ENCODE assay signal across 26 cellular contexts in the genomic region with DNA sequence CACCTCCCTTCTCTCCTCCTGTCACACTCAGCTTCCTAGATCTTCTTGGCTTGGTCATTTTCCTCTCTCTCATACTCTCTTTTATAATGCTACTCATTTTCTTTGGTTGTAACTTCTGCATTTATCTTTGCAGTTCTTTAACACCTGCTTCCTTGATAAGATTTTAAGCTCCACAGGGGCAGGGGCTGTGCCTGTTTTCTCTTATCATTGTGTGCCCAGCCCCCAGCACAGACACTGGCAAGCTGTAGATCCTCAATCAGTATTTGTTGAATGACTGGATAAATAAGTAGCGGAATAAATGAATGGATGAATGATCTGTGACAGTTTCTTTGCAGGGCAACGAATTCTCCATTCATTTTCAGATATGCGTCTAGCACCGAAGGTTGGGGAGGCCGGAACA.
"Had no signal": no experiment of that assay in that cellular context is flagged by ENCODE, and none has a peak within 500 bp of the region (broad histone marks: within the 10 kb centered on the region; RNA-seq: fewer than 3 reads in every experiment).

No MANE protein-coding gene starts in this region.

- H3K4me1 ChIP-seq: adrenal gland, breast epithelium had no signal

- DNase-seq: activated B cell treated with CpG ODN at 0.5 μM for 24 hours; activated CD4-positive, alpha-beta T cell treated with anti-CD3 and anti-CD28 coated beads for 1 hour; activated CD4-positive, alpha-beta T cell treated with anti-CD3 and anti-CD28 coated beads, Interleukin-2, amount 10 ng/mL, durations not matched to agents 24 days and 14 days; activated CD4-positive, alpha-beta T cell treated with anti-CD3 and anti-CD28 coated beads, Interleukin-2, amount 50 U/mL, for 48 hours; activated CD8-positive, alpha-beta memory T cell treated with anti-CD3 and anti-CD28 coated beads, Interleukin-2, amount 10 ng/mL, durations not matched to agents 7 days and 5 days; activated naive CD4-positive, alpha-beta T cell treated with anti-CD3 and anti-CD28 coated beads, Interleukin-2, amount 50 U/mL, for 16 hours; activated naive CD8-positive, alpha-beta T cell treated with anti-CD3 and anti-CD28 coated beads, Interleukin-2, amount 10 ng/mL, durations not matched to agents 7 days and 5 days; activated T-cell treated with anti-CD3 and anti-CD28 coated beads, Interleukin-2, amount 50 U/mL, for 24 hours; anterior cingulate cortex; caudate nucleus; NCI-H1092; NCI-H1417; NCI-H1930; NCI-H2171; NCI-H2227 treated with DMSO at 0.1 percent for 48 hours; NCI-H446 treated with DMSO at 0.1 percent for 48 hours; NCI-H526 treated with DMSO at 0.1 percent for 48 hours; NCI-H82; RPMI8226; T-helper 1 cell had no signal

- H3K27ac ChIP-seq: adrenal gland, breast epithelium, KMS-11, SK-N-MC had no signal

- ATAC-seq: activated CD8-positive, alpha-beta memory T cell treated with anti-CD3 and anti-CD28 coated beads, Interleukin-2, amount 10 ng/mL, durations not matched to agents 7 days and 5 days; Panc1; Right ventricle myocardium inferior had no signal

- H3K4me2 ChIP-seq: KMS-11 had no signal

- H3K9me3 ChIP-seq: adrenal gland, breast epithelium had no signal

- H3K36me3 ChIP-seq: adrenal gland, breast epithelium had no signal

- H3K9ac ChIP-seq: KMS-11 had no signal

- H3K4me3 ChIP-seq: adrenal gland, breast epithelium, SK-N-MC had no signal

- H3K27me3 ChIP-seq: adrenal gland, breast epithelium had no signal
